16 cellular contexts compared by ENCODE assay signal in the genomic region with DNA sequence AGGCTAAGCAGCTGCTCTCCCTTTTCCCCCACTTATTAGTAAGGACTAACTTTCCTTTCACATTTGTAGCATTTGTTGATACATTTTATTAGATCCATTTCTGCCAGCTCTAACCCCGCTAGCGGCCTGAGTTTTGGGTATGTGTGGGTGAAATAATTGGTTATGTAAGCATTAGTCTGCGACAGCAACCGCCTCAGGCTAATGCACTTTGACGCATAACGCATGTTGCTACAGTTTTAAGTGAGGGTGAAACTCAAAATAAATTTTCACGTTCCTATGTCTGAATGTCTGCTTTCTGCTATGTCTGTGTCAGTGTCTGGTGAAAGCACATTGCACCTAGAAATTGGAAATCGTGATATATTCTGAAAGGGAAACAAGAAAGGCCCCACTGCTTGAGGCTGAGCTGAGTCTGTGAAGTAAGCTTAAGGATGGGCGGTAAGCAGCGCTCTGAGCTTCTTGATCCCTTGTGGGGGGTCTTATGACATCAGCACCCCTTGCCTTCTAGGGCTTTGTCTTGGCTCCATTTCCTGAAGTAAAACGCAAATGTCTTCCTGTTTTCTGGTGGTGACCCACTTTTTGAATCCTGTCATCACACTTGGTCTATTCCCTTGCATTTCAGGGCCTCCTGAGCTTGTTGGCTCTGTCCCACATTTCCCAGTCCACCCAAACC.
A peak's percentile ranks its signal among the peaks of the same experiment; 100 is the strongest.
DNase-seq lines count a peak whose midpoint lies in the region; ATAC-seq and TF ChIP-seq lines count a peak whose summit lies in the region.
"Had no signal": no experiment of that assay in that cellular context is flagged by ENCODE, and none has a peak within 500 bp of the region (broad histone marks: within the 10 kb centered on the region; RNA-seq: fewer than 3 reads in every experiment).

No MANE protein-coding gene starts in this region.

- no peak for TF ChIP-seq CTCF in mammary epithelial cell (conservative IDR thresholded peaks at IDR 0.05 in 1 of 2, IDR thresholded peaks at IDR 0.05 in 1 of 2; ENCODE audit: extremely low read depth in 1 of 2, insufficient read depth in 1 of 2, low read depth in 1 of 2, low read length in 2 of 2)

- H3K27me3 ChIP-seq in MG63: no peaks in the 10 kb centered on the region
- H3K27me3 ChIP-seq in mammary epithelial cell (ENCODE audit: insufficient read depth, low read length): no peaks in the 10 kb centered on the region

- dilution Hi-C loops in mammary epithelial cell (cut with HindIII; ENCODE audit: low sequenced_read_pairs): no loop called here

- in situ Hi-C loops in mammary epithelial cell (cut with MboI; ENCODE audit: low sequenced_read_pairs in 2 of 2): loop anchor here in 1 of 2 donors (25.0 kb wide), 2 partner anchors 446 to 946 kb away; no protein-coding TSS in a partner anchor

- no peak overlapping the region for H3K27ac ChIP-seq in mammary epithelial cell (ENCODE audit: insufficient read depth, low read depth, low read length)

- H3K9me3 ChIP-seq in MG63: no peaks in the 10 kb centered on the region
- no peaks in the 10 kb centered on the region for H3K9me3 ChIP-seq in mammary epithelial cell (replicated peaks; ENCODE audit: insufficient read depth, low read length)

- CTCF ChIA-PET in mammary epithelial cell (lab: Charles Lee; ENCODE audit: low non-redundant PET): no interaction called here

- H3K36me3 ChIP-seq in MG63 (no peaks in the 10 kb centered on the region), mammary epithelial cell (ENCODE audit: insufficient read depth, low read length) (no peaks in the 10 kb centered on the region)

- H3K79me2 ChIP-seq in mammary epithelial cell (ENCODE audit: insufficient read depth, low read length): no peaks in the 10 kb centered on the region

- 47% methylated on average over 11 of the region's 11 CpGs for WGBS in mammary epithelial cell (ENCODE audit: low coverage, missing lambda C conversion rate)

- H3K4me3 ChIP-seq in MG63 (no peak overlapping the region), mammary epithelial cell (replicated peaks in 1 of 3; ENCODE audit: insufficient read depth in 1 of 3, low read depth in 2 of 3, low read length in 3 of 3) (no peak overlapping the region)

- intact Hi-C loops in mammary epithelial cell (cut with micrococcal nuclease): no loop called here

- no peaks in the 10 kb centered on the region for H4K20me1 ChIP-seq in mammary epithelial cell (ENCODE audit: insufficient read depth, low read length)

- no peak for ATAC-seq in HG02759 (IDR thresholded peaks at IDR 0.05; ENCODE audit: unreplicated experiment)
- ATAC-seq: HepG2 had no signal

- H3K4me1 ChIP-seq in mammary epithelial cell (ENCODE audit: insufficient read depth, low read length): no peaks in the 10 kb centered on the region

- H3K9ac ChIP-seq in mammary epithelial cell (ENCODE audit: insufficient read depth, low read length): no peak overlapping the region

- H2AFZ ChIP-seq in mammary epithelial cell (ENCODE audit: low read depth, low read length): no peak overlapping the region

- BruUV-seq in mammary epithelial cell (replicated peaks; lab: Mats Ljungman, UMichigan): no TSS peak

- peak; percentile 4 to 23 for DNase-seq in NCI-H2081 (lab: John Stamatoyannopoulos, UW)
- DNase-seq in NCI-H2081 treated with DMSO at 0.1 percent for 48 hours (lab: John Stamatoyannopoulos, UW): no peak
- DNase-seq in MG63: peak; percentile 53
- DNase-seq in mammary epithelial cell: peak; percentile 6
- peak; percentile 30 for DNase-seq in renal cortical epithelial cell (ENCODE audit: low read depth)
- DNase-seq in AG08396 (ENCODE audit: low spot score): no peak
- no peak for DNase-seq in activated CD4-positive, alpha-beta T cell treated with anti-CD3 and anti-CD28 coated beads for 1 hour
- DNase-seq: CD4-positive, alpha-beta T cell; DND-41; NCI-H1436; NCI-H226; NCI-H526; SIG-M5; SW 1271 had no signal

- no peak overlapping the region for H3K4me2 ChIP-seq in mammary epithelial cell (ENCODE audit: insufficient read depth, low read depth, low read length)

Comparison
In these comparisons a context has a peak if more than half of its experiments do, and no peak if none do; other contexts are left out.
1. DNase-seq: peak in NCI-H2081 (2 of 2), MG63 (single experiment), mammary epithelial cell (single experiment) and renal cortical epithelial cell (single experiment); none in NCI-H2081 treated with DMSO at 0.1 percent for 48 hours (single experiment), AG08396 (single experiment) and activated CD4-positive, alpha-beta T cell treated with anti-CD3 and anti-CD28 coated beads for 1 hour (single experiment).